ENCODE assay signal across 7 cellular contexts in the genomic region with DNA sequence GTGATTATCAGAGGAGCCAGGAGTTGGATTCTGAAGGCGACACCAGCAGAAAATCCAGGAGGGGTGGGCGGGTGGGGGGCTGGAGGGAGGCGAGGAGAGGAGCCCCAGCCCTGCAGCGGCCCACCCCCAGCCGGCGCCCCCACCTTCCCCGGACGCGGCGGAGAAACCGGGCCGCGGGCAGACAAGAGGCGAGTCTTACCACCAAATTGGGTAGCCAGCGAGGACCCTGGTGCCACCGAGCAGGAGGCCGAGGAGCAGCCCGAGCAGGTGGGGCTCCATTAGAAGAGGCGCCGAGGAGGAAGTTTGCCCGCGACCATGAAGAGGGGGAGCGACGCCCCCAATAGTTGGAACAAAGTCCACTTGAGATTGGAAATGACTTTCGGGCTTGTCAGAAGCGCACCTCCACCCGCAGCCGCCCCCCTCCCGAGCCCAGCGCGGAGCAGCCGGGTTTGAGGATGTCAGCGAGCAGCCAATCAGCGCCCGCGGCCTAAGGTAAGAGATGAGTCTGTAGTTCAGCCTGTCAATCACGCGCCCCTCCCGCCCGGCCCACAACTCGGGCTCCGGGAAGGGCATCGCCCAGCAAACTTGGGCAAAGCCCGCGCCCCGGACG. TPM values are rescaled to one million over a fixed set of nuclear protein-coding genes. Genes with fewer than 3 reads are reported as not detected.
A peak's percentile ranks its signal among the peaks of the same experiment; 100 is the strongest.
DNase-seq lines count a peak whose midpoint lies in the region; ATAC-seq and FAIRE-seq lines count a peak whose summit lies in the region.

WNT3 (minus strand) TSS at position 374 of the 610 bp plus-strand sequence; CDS start at position 279, 95 bp downstream.

- H3K27ac ChIP-seq in HUES48 (ENCODE audit: low read depth, low read length) (peak within 1 kb of the TSS; percentile 88), stomach smooth muscle (ENCODE audit: low read length) (no peak within 1 kb of the TSS)

- H3K27me3 ChIP-seq in HUES48 (ENCODE audit: control insufficient read depth, insufficient read depth, low read length) = peaks cover 82% of the 10 kb centered on the region
- peaks cover 70 to 73% of the 10 kb centered on the region in 2 donors for H3K27me3 ChIP-seq in stomach smooth muscle (ENCODE audit: control insufficient read depth in 1 of 2, insufficient read depth in 2 of 2, low read length in 2 of 2)

- peaks cover 74% of the 10 kb centered on the region for H3K27me3 Mint-ChIP-seq in T-helper 2 cell treated with Interferon-gamma antibody and Interleukin-4, amounts not matched to agents 5 μg/mL and 100 μg/mL, for 36 hours (ENCODE audit: low read depth)
- H3K27me3 Mint-ChIP-seq in central memory CD8-positive, alpha-beta T cell = peaks cover 87% of the 10 kb centered on the region
- H3K27me3 Mint-ChIP-seq in naive B cell = peaks cover 72 to 94% (median 86%) of the 10 kb centered on the region in 3 donors

- H3K9ac ChIP-seq in HUES48 (ENCODE audit: low read depth, low read length) = no peak within 1 kb of the TSS
- no peak within 1 kb of the TSS for H3K9ac ChIP-seq in stomach smooth muscle (ENCODE audit: low read length in 2 of 2)

- peak within 1 kb of the TSS; percentile 70 for H3K4me3 Mint-ChIP-seq in T-helper 2 cell treated with Interferon-gamma antibody and Interleukin-4, amounts not matched to agents 5 μg/mL and 100 μg/mL, for 36 hours
- peak within 1 kb of the TSS; percentile 71 for H3K4me3 Mint-ChIP-seq in central memory CD8-positive, alpha-beta T cell
- H3K4me3 Mint-ChIP-seq in naive B cell = peak within 1 kb of the TSS; percentile 82 to 94 (median 87)

- H3K36me3 Mint-ChIP-seq in T-helper 2 cell treated with Interferon-gamma antibody and Interleukin-4, amounts not matched to agents 5 μg/mL and 100 μg/mL, for 36 hours (ENCODE audit: low read depth) = no peaks in the 10 kb centered on the region
- peaks cover 2% of the 10 kb centered on the region for H3K36me3 Mint-ChIP-seq in central memory CD8-positive, alpha-beta T cell (ENCODE audit: insufficient read depth)
- H3K36me3 Mint-ChIP-seq in naive B cell = no peaks in the 10 kb centered on the region

- H3K9me3 Mint-ChIP-seq in T-helper 2 cell treated with Interferon-gamma antibody and Interleukin-4, amounts not matched to agents 5 μg/mL and 100 μg/mL, for 36 hours = no peaks in the 10 kb centered on the region
- H3K9me3 Mint-ChIP-seq in central memory CD8-positive, alpha-beta T cell = no peaks in the 10 kb centered on the region
- H3K9me3 Mint-ChIP-seq in naive B cell = no peaks in the 10 kb centered on the region

- H3K4me1 Mint-ChIP-seq in T-helper 2 cell treated with Interferon-gamma antibody and Interleukin-4, amounts not matched to agents 5 μg/mL and 100 μg/mL, for 36 hours (ENCODE audit: low read depth) = peaks cover 6% of the 10 kb centered on the region
- H3K4me1 Mint-ChIP-seq in central memory CD8-positive, alpha-beta T cell = peaks cover 25% of the 10 kb centered on the region
- H3K4me1 Mint-ChIP-seq in naive B cell = peaks cover 35 to 53% (median 37%) of the 10 kb centered on the region in 3 donors

- no peaks in the 10 kb centered on the region for H3K36me3 ChIP-seq in HUES48 (ENCODE audit: control insufficient read depth, insufficient read depth, low read length)
- H3K36me3 ChIP-seq in stomach smooth muscle (ENCODE audit: control insufficient read depth in 2 of 2, insufficient read depth in 2 of 2, low read length in 2 of 2) = no peaks in the 10 kb centered on the region

- H3K4me3 ChIP-seq in HUES48 (ENCODE audit: low read depth, low read length) (peak within 1 kb of the TSS; percentile 68), stomach smooth muscle (ENCODE audit: low read length in 2 of 2) (peak within 1 kb of the TSS; percentile 16 to 63)

- no peak within 1 kb of the TSS for H3K27ac Mint-ChIP-seq in T-helper 2 cell treated with Interferon-gamma antibody and Interleukin-4, amounts not matched to agents 5 μg/mL and 100 μg/mL, for 36 hours
- no peak within 1 kb of the TSS for H3K27ac Mint-ChIP-seq in central memory CD8-positive, alpha-beta T cell (ENCODE audit: low read depth)
- no peak within 1 kb of the TSS for H3K27ac Mint-ChIP-seq in naive B cell

- DNase-seq in T-helper 2 cell treated with Interferon-gamma antibody and Interleukin-4, amounts not matched to agents 5 μg/mL and 100 μg/mL, for 36 hours (ENCODE audit: low spot score) = peak; percentile 44
- no peak for DNase-seq in central memory CD8-positive, alpha-beta T cell (ENCODE audit: low spot score in 2 of 2)
- DNase-seq in naive B cell (peak; percentile 51), RCC 7860 (ENCODE audit: low spot score) (no peak)

- H3K4me1 ChIP-seq in HUES48 (ENCODE audit: control insufficient read depth, insufficient read depth, low read length) = peaks cover 52% of the 10 kb centered on the region
- H3K4me1 ChIP-seq in stomach smooth muscle (ENCODE audit: control insufficient read depth, insufficient read depth, low read length) = peaks cover 16% of the 10 kb centered on the region

- ATAC-seq in central memory CD8-positive, alpha-beta T cell (replicated peaks; ENCODE audit: extremely low read depth, poor library complexity, severe bottlenecking) = no peak
- ATAC-seq in naive B cell (ENCODE audit: low read depth in 2 of 2) (peak; percentile 64 to 66), GM21528 (IDR thresholded peaks at IDR 0.05; ENCODE audit: low FRiP score, unreplicated experiment) (no peak)

- H3K9me3 ChIP-seq in HUES48 (ENCODE audit: control insufficient read depth, insufficient read depth, low read length) = no peaks in the 10 kb centered on the region
- peaks cover 0 to 3% of the 10 kb centered on the region in 2 donors for H3K9me3 ChIP-seq in stomach smooth muscle (ENCODE audit: control insufficient read depth in 2 of 2, low read length in 2 of 2)

- no peak for FAIRE-seq in RCC 7860 (lab: Jason Lieb, UNC)

RNA-seq across cellular contexts. Expression of gene WNT3, which starts in this region (rescaled TPM):
- polyA plus RNA-seq in naive B cell (ENCODE audit: low read depth in 6 of 6) = under 1 TPM in 4 of 6 donors, not detected in 2; 0.06 to 0.73 (median 0.17) TPM

Comparison
In these comparisons a context has a peak if more than half of its experiments do, and no peak if none do; other contexts are left out.
1. Peak in DNase-seq and ATAC-seq in naive B cell; RNA of the gene not detected or under 1 TPM.